13 cellular contexts compared by ENCODE assay signal in genomic region chr19:4367781-4368127, GRCh38. TPM values are rescaled to one million over a fixed set of nuclear protein-coding genes. Genes with fewer than 3 reads are reported as not detected.
DNase-seq lines count a peak whose midpoint lies in the region; ATAC-seq and TF ChIP-seq lines count a peak whose summit lies in the region.
"Had no signal": no experiment of that assay in that cellular context is flagged by ENCODE, and none has a peak within 500 bp of the region (broad histone marks: within the 10 kb centered on the region; RNA-seq: fewer than 3 reads in every experiment).

No MANE protein-coding gene starts in this region.

- no peak overlapping the region for H3K4me3 ChIP-seq in OCI-LY7 (ENCODE audit: low read depth, low read length, poor library complexity, severe bottlenecking)
- no peak overlapping the region for H3K4me3 ChIP-seq in osteoblast (ENCODE audit: insufficient read depth, low read length)

- H3K36me3 ChIP-seq in OCI-LY7 (ENCODE audit: insufficient read depth, low read length) (peaks cover 37% of the 10 kb centered on the region), osteoblast (ENCODE audit: insufficient read depth, low read length) (peaks cover 32% of the 10 kb centered on the region)

- H3K4me3 Mint-ChIP-seq in CD4-positive, alpha-beta T cell: peak overlapping the region; percentile 54
- H3K4me3 Mint-ChIP-seq in endothelial cell (ENCODE audit: unreplicated experiment): no peak overlapping the region

- POLR2A ChIA-PET in CD4-positive, alpha-beta T cell (lab: Charles Lee): interaction anchor here (1.2 to 1.3 kb wide), 2 partner anchors 13 to 24 kb away, joined by 3 to 6 read pairs; partner anchors contain the start of gene MPND
- POLR2A ChIA-PET in OCI-LY7 (lab: Charles Lee): no interaction called here

- intact Hi-C loops in CD4-positive, alpha-beta T cell (cut with DNase I, micrococcal nuclease): no loop called here
- intact Hi-C loops in OCI-LY7 (cut with micrococcal nuclease; ENCODE audit: unreplicated experiment): no loop called here

- no peaks in the 10 kb centered on the region for H3K27me3 Mint-ChIP-seq in CD4-positive, alpha-beta T cell
- H3K27me3 Mint-ChIP-seq in endothelial cell (ENCODE audit: unreplicated experiment): peaks cover 16% of the 10 kb centered on the region

- no peak for ATAC-seq in CD4-positive, alpha-beta T cell (ENCODE audit: poor library complexity)
- ATAC-seq in HG02610 (IDR thresholded peaks at IDR 0.05; ENCODE audit: unreplicated experiment): no peak
- ATAC-seq: activated CD4-positive, CD25-positive, alpha-beta regulatory T cell treated with anti-CD3 and anti-CD28 coated beads, Interleukin-2, amount 50 U/mL, for 24 hours had no signal

- peak overlapping the region; percentile 90 for H3K27ac Mint-ChIP-seq in CD4-positive, alpha-beta T cell
- H3K27ac Mint-ChIP-seq in endothelial cell (ENCODE audit: unreplicated experiment): peak overlapping the region; percentile 77

- no peaks in the 10 kb centered on the region for H3K9me3 Mint-ChIP-seq in CD4-positive, alpha-beta T cell
- H3K9me3 Mint-ChIP-seq in endothelial cell (ENCODE audit: unreplicated experiment): no peaks in the 10 kb centered on the region

- H3K9me2 ChIP-seq in OCI-LY7 (ENCODE audit: insufficient read depth, low read length): no peaks in the 10 kb centered on the region

- no peaks in the 10 kb centered on the region for H3K27me3 ChIP-seq in CD4-positive, alpha-beta T cell (ENCODE audit: control insufficient read depth, insufficient read depth, low read length)
- no peaks in the 10 kb centered on the region for H3K27me3 ChIP-seq in osteoblast (ENCODE audit: insufficient read depth, low read length)

- H4K20me1 ChIP-seq in OCI-LY7 (ENCODE audit: insufficient read depth, low read length): peaks cover 3% of the 10 kb centered on the region; the same call in 1 of the 2 replicates
- peaks cover 66% of the 10 kb centered on the region for H4K20me1 ChIP-seq in osteoblast (ENCODE audit: insufficient read depth, low read length)

- H3K4me1 ChIP-seq in OCI-LY7 (ENCODE audit: insufficient read depth, low read length, poor library complexity, severe bottlenecking) (peaks cover 34% of the 10 kb centered on the region), osteoblast (ENCODE audit: insufficient read depth, low read length) (peaks cover 34% of the 10 kb centered on the region)

- BruUV-seq in OCI-LY7 (replicated peaks; lab: Mats Ljungman, UMichigan): no TSS peak

- H3K36me3 Mint-ChIP-seq in CD4-positive, alpha-beta T cell (ENCODE audit: low read depth): peaks cover 7% of the 10 kb centered on the region
- peaks cover 5% of the 10 kb centered on the region for H3K36me3 Mint-ChIP-seq in endothelial cell (ENCODE audit: low read depth, unreplicated experiment)

- no peak for DNase-seq in CD4-positive, alpha-beta T cell
- no peak for DNase-seq in OCI-LY7 (ENCODE audit: low spot score)
- no peak for DNase-seq in endothelial cell (ENCODE audit: low spot score)
- DNase-seq in osteoblast (ENCODE audit: insufficient read length, low spot score, missing footprints): peak; percentile 80
- DNase-seq in RPMI8226: no peak
- no peak for DNase-seq in iPS-NIHi7 (ENCODE audit: extremely low spot score)
- DNase-seq in NCI-H2196 (lab: John Stamatoyannopoulos, UW; ENCODE audit: unreplicated experiment): no peak
- DNase-seq: foreskin fibroblast, HCEC 1CT, NCI-H1436 treated with DMSO at 0.1 percent for 48 hours had no signal

- TF ChIP-seq CTCF in CD4-positive, alpha-beta T cell (IDR thresholded peaks at IDR 0.05): no peak
- TF ChIP-seq CTCF in OCI-LY7 (conservative IDR thresholded peaks at IDR 0.05; ENCODE audit: low read length): no peak
- no peak for TF ChIP-seq CTCF in endothelial cell (IDR thresholded peaks at IDR 0.05; ENCODE audit: unreplicated experiment)
- no peak for TF ChIP-seq CTCF in osteoblast (IDR thresholded peaks at IDR 0.05; ENCODE audit: extremely low read depth, low read depth, low read length)

- no peak overlapping the region for H3K4me2 ChIP-seq in OCI-LY7 (ENCODE audit: low read length)
- no peak overlapping the region for H3K4me2 ChIP-seq in osteoblast (ENCODE audit: insufficient read depth, low read length)

- H3K27ac ChIP-seq in CD4-positive, alpha-beta T cell (ENCODE audit: low read depth, low read length): no peak overlapping the region
- peak overlapping the region; percentile 79 for H3K27ac ChIP-seq in OCI-LY7 (ENCODE audit: low read depth, low read length, poor library complexity, severe bottlenecking)
- no peak overlapping the region for H3K27ac ChIP-seq in osteoblast (ENCODE audit: low read depth, low read length)
- H3K27ac ChIP-seq: HL-60 had no signal

- no peak overlapping the region for H2AFZ ChIP-seq in OCI-LY7 (ENCODE audit: low read length)
- H2AFZ ChIP-seq in osteoblast (ENCODE audit: low read length): no peak overlapping the region

- peaks cover 30% of the 10 kb centered on the region for H3K4me1 Mint-ChIP-seq in CD4-positive, alpha-beta T cell (ENCODE audit: low read depth)
- H3K4me1 Mint-ChIP-seq in endothelial cell (ENCODE audit: unreplicated experiment): peaks cover 21% of the 10 kb centered on the region

- CTCF ChIA-PET in CD4-positive, alpha-beta T cell (lab: Charles Lee): interaction anchor here (1.2 to 4.6 kb wide), 2 partner anchors 15 to 34 kb away, joined by 5 to 63 read pairs; partner anchors contain the start of genes CHAF1A and SH3GL1
- CTCF ChIA-PET in OCI-LY7 (lab: Charles Lee; ENCODE audit: unreplicated experiment): no interaction called here

- H3K79me2 ChIP-seq in OCI-LY7 (ENCODE audit: insufficient read depth, low read depth, low read length): peaks cover 3% of the 10 kb centered on the region; the same call in 1 of the 2 replicates
- H3K79me2 ChIP-seq in osteoblast (ENCODE audit: insufficient read depth, low read length): peaks cover 77% of the 10 kb centered on the region

- H3K9me3 ChIP-seq in CD4-positive, alpha-beta T cell (ENCODE audit: control insufficient read depth, low read length): no peaks in the 10 kb centered on the region
- H3K9me3 ChIP-seq in OCI-LY7 (ENCODE audit: low read length) (no peaks in the 10 kb centered on the region), osteoblast (ENCODE audit: low read depth, low read length) (no peaks in the 10 kb centered on the region)

RNA-seq across cellular contexts. Expression of gene MPND, which starts 24.4 kb away (rescaled TPM):
- total RNA-seq in CD4-positive, alpha-beta T cell: 10 to 100 TPM; 10.3 to 11.0 TPM
- 6.7 and 7.2 TPM in 2 replicates for total RNA-seq in OCI-LY7 (2014; rRNA removed; shearing (Covaris generic))
- total RNA-seq in OCI-LY7 (2022) (19.1 and 19.5 TPM in 2 replicates), endothelial cell (ENCODE audit: unreplicated experiment) (18.3 TPM), osteoblast (6.8 and 6.9 TPM in 2 replicates)

RNA-seq across cellular contexts. Expression of gene STAP2, which starts 29.1 kb away (rescaled TPM):
- 1 to 10 TPM; 1.7 to 1.8 TPM for total RNA-seq in CD4-positive, alpha-beta T cell
- total RNA-seq in OCI-LY7 (2014; rRNA removed; shearing (Covaris generic)): 0.13 and 1.3 TPM in 2 replicates
- total RNA-seq in OCI-LY7 (2022) (0.57 and 1.2 TPM in 2 replicates), endothelial cell (ENCODE audit: unreplicated experiment) (66.2 TPM), osteoblast (2.4 and 2.5 TPM in 2 replicates)

RNA-seq across cellular contexts. Expression of gene SH3GL1, which starts 32.6 kb away (rescaled TPM):
- 10 to 100 TPM; 39.3 to 40.9 TPM for total RNA-seq in CD4-positive, alpha-beta T cell
- total RNA-seq in OCI-LY7 (2014; rRNA removed; shearing (Covaris generic)): 24.3 and 33.2 TPM in 2 replicates
- total RNA-seq in OCI-LY7 (2022) (38.9 and 39.0 TPM in 2 replicates), endothelial cell (ENCODE audit: unreplicated experiment) (128 TPM), osteoblast (83.2 and 84.9 TPM in 2 replicates)

RNA-seq across cellular contexts. Expression of gene CHAF1A, which starts 34.7 kb away (rescaled TPM):
- total RNA-seq in CD4-positive, alpha-beta T cell: 10 to 100 TPM; 27.5 to 27.8 TPM
- total RNA-seq in OCI-LY7 (2014; rRNA removed; shearing (Covaris generic)): 107 and 108 TPM in 2 replicates
- total RNA-seq in OCI-LY7 (2022) (119 and 128 TPM in 2 replicates), endothelial cell (ENCODE audit: unreplicated experiment) (29.8 TPM), osteoblast (3.6 and 5.6 TPM in 2 replicates)

Comparison
In these comparisons a context has a peak if more than half of its experiments do, and no peak if none do; other contexts are left out.
1. RNA of gene STAP2, which starts 29.1 kb away (total RNA-seq): 66.2 TPM in endothelial cell (single experiment); 2.4 to 2.5 TPM in osteoblast, 1.7 to 1.8 TPM in CD4-positive, alpha-beta T cell and 0.13 to 1.3 TPM in OCI-LY7; every median in the first group is over 10 times any median in the second.